Comparison of ENCODE assay signal across 17 cellular contexts in genomic region chr3:58071480-58071971, GRCh38.
DNase-seq lines count a peak whose midpoint lies in the region; ATAC-seq, FAIRE-seq and TF ChIP-seq lines count a peak whose summit lies in the region.
"Had no signal": no experiment of that assay in that cellular context is flagged by ENCODE, and none has a peak within 500 bp of the region (broad histone marks: within the 10 kb centered on the region; RNA-seq: fewer than 3 reads in every experiment).

No MANE protein-coding gene starts in this region.

- ATAC-seq in gastroesophageal sphincter, result no peak
- ATAC-seq in GM21367 (IDR thresholded peaks at IDR 0.05; ENCODE audit: unreplicated experiment), result no peak
- ATAC-seq: effector memory CD8-positive, alpha-beta T cell; Right ventricle myocardium inferior had no signal

- H3K4me1 Mint-ChIP-seq in progenitor cell of endocrine pancreas (ENCODE audit: low read depth), result peaks cover 31% of the 10 kb centered on the region

- H3K27me3 ChIP-seq in AG04450 (ENCODE audit: control insufficient read depth, insufficient read depth, low read length) (no peaks in the 10 kb centered on the region), gastroesophageal sphincter (no peaks in the 10 kb centered on the region), trophoblast cell (ENCODE audit: insufficient read depth, low read length) (no peaks in the 10 kb centered on the region)
- H3K27me3 ChIP-seq: MG63 had no signal

- no peak for TF ChIP-seq POLR2A in gastroesophageal sphincter (IDR thresholded peaks at IDR 0.05)

- H2AFZ ChIP-seq in trophoblast cell (ENCODE audit: insufficient read depth, low read length, poor library complexity), result no peak overlapping the region
- H2AFZ ChIP-seq: parathyroid adenoma had no signal

- H3K4ac ChIP-seq in trophoblast cell (ENCODE audit: low read depth, low read length), result no peak overlapping the region

- peaks cover 6 to 88% (median 44%) of the 10 kb centered on the region in 3 donors for H3K4me1 ChIP-seq in gastroesophageal sphincter
- peaks cover 17 to 25% of the 10 kb centered on the region in 2 experiments for H3K4me1 ChIP-seq in trophoblast cell (ENCODE audit: control insufficient read depth in 1 of 2, insufficient read depth in 2 of 2, low read length in 2 of 2)

- H3K36me3 Mint-ChIP-seq in progenitor cell of endocrine pancreas (ENCODE audit: insufficient read depth), result peaks cover 2% of the 10 kb centered on the region

- TF ChIP-seq CTCF in AG04450 (IDR thresholded peaks at IDR 0.05; ENCODE audit: low read depth, low read length), result no peak
- no peak for TF ChIP-seq CTCF in gastroesophageal sphincter (IDR thresholded peaks at IDR 0.05)
- no peak for TF ChIP-seq CTCF in progenitor cell of endocrine pancreas (IDR thresholded peaks at IDR 0.05; ENCODE audit: unreplicated experiment)

- peak overlapping the region; percentile 10 for H3K18ac ChIP-seq in trophoblast cell (ENCODE audit: low read length)

- H3K23ac ChIP-seq in trophoblast cell (ENCODE audit: low read length), result no peak overlapping the region

- POLR2A ChIA-PET in AG04450 (lab: Yijun Ruan, JAX), result interaction anchor here (0.7 to 1.1 kb wide), 2 partner anchors 12 to 626 kb away, joined by 4 to 7 read pairs; no protein-coding TSS in a partner anchor

- H3K4me2 ChIP-seq in trophoblast cell (ENCODE audit: low read length), result no peak overlapping the region

- H4K91ac ChIP-seq in trophoblast cell (ENCODE audit: low read depth, low read length), result no peak overlapping the region

- H3K36me3 ChIP-seq in gastroesophageal sphincter (no peaks in the 10 kb centered on the region), trophoblast cell (ENCODE audit: control insufficient read depth in 1 of 2, insufficient read depth in 2 of 2, low read length in 2 of 2) (peaks cover 0 to 3% of the 10 kb centered on the region in 2 experiments)

- peaks cover 18% of the 10 kb centered on the region for H3K79me2 ChIP-seq in trophoblast cell (ENCODE audit: control insufficient read depth, insufficient read depth, low read length, poor library complexity)

- no peak overlapping the region for H2AK5ac ChIP-seq in trophoblast cell (ENCODE audit: low read length)

- peak overlapping the region; percentile 28 for H3K9ac ChIP-seq in trophoblast cell (ENCODE audit: low read length)
- H3K9ac ChIP-seq: parathyroid adenoma had no signal

- H3K9me3 Mint-ChIP-seq in progenitor cell of endocrine pancreas (ENCODE audit: low read depth), result no peaks in the 10 kb centered on the region
- H3K9me3 Mint-ChIP-seq: activated CD4-positive, alpha-beta T cell treated with anti-CD3 and anti-CD28 coated beads, Interleukin-2, amount 10 ng/mL, durations not matched to agents 7 days and 5 days; effector memory CD8-positive, alpha-beta T cell had no signal

- no peak overlapping the region for H2BK120ac ChIP-seq in trophoblast cell (ENCODE audit: insufficient read depth, low read length, poor library complexity)

- no peak overlapping the region for H3K14ac ChIP-seq in trophoblast cell (ENCODE audit: low read length)

- no peaks in the 10 kb centered on the region for H3K27me3 Mint-ChIP-seq in progenitor cell of endocrine pancreas
- H3K27me3 Mint-ChIP-seq: activated CD4-positive, alpha-beta T cell treated with anti-CD3 and anti-CD28 coated beads, Interleukin-2, amount 10 ng/mL, durations not matched to agents 7 days and 5 days; effector memory CD8-positive, alpha-beta T cell had no signal

- no peaks in the 10 kb centered on the region for H3K9me3 ChIP-seq in AG04450 (ENCODE audit: control insufficient read depth, insufficient read depth, low read length)
- H3K9me3 ChIP-seq in gastroesophageal sphincter, result no peaks in the 10 kb centered on the region
- no peaks in the 10 kb centered on the region for H3K9me3 ChIP-seq in trophoblast cell (ENCODE audit: insufficient read depth, low read depth, low read length)
- H3K9me3 ChIP-seq: MG63 had no signal

- no peak overlapping the region for H4K8ac ChIP-seq in trophoblast cell (ENCODE audit: low read depth, low read length)

- no peak overlapping the region for H2BK12ac ChIP-seq in trophoblast cell (ENCODE audit: low read length)

- 25 to 53% methylated on average over 3 to 6 of the region's 7 CpGs for WGBS in gastroesophageal sphincter (ENCODE audit: low coverage in 1 of 2), 2 donors
- WGBS in trophoblast cell (ENCODE audit: extremely low coverage, insufficient coverage, insufficient read length), result no CpG with 5 or more reads among the region's 7 CpGs

- H3K4me3 ChIP-seq in AG04450 (ENCODE audit: low read depth, low read length) (no peak overlapping the region), gastroesophageal sphincter (no peak overlapping the region), trophoblast cell (ENCODE audit: low read depth, low read length) (no peak overlapping the region)
- H3K4me3 ChIP-seq: MG63 had no signal

- H2BK5ac ChIP-seq in trophoblast cell (ENCODE audit: low read depth, low read length, poor library complexity), result no peak overlapping the region

- TF ChIP-seq EP300 in gastroesophageal sphincter (IDR thresholded peaks at IDR 0.05), result no peak

- H3K27ac Mint-ChIP-seq in progenitor cell of endocrine pancreas, result no peak overlapping the region
- H3K27ac Mint-ChIP-seq: activated CD4-positive, alpha-beta T cell treated with anti-CD3 and anti-CD28 coated beads, Interleukin-2, amount 10 ng/mL, durations not matched to agents 7 days and 5 days; effector memory CD8-positive, alpha-beta T cell had no signal

- no peak overlapping the region for H4K12ac ChIP-seq in trophoblast cell (ENCODE audit: low read depth, low read length)

- no peak for DNase-seq in AG04450 (ENCODE audit: low read depth, low spot score)
- DNase-seq in RPMI7951 (ENCODE audit: low read depth), result peak; percentile 74
- DNase-seq in trophoblast cell, result peak; percentile 63 to 70
- DNase-seq in NCI-H1417 (lab: John Stamatoyannopoulos, UW), result no peak
- no peak for DNase-seq in progenitor cell of endocrine pancreas (ENCODE audit: low spot score, unreplicated experiment)
- no peak for DNase-seq in urothelium cell line (ENCODE audit: low spot score)
- DNase-seq: activated CD4-positive, alpha-beta T cell treated with anti-CD3 and anti-CD28 coated beads, Interleukin-2, amount 10 ng/mL, durations not matched to agents 7 days and 5 days; activated naive CD4-positive, alpha-beta T cell treated with anti-CD3 and anti-CD28 coated beads, Interleukin-2, amount 50 U/mL, for 16 hours; effector memory CD8-positive, alpha-beta T cell; foreskin melanocyte; GF-D8; NCI-H2029 treated with DMSO at 0.1 percent for 48 hours had no signal

- peak overlapping the region; percentile 39 for H3K27ac ChIP-seq in AG04450 (ENCODE audit: low read depth, low read length)
- H3K27ac ChIP-seq in gastroesophageal sphincter, result peak overlapping the region; percentile 51 to 86 (median 75)
- H3K27ac ChIP-seq in trophoblast cell (ENCODE audit: low read depth, low read length), result no peak overlapping the region
- H3K27ac ChIP-seq: parathyroid adenoma had no signal

- no peak overlapping the region for H3K4me3 Mint-ChIP-seq in progenitor cell of endocrine pancreas (ENCODE audit: low read depth)
- H3K4me3 Mint-ChIP-seq: activated CD4-positive, alpha-beta T cell treated with anti-CD3 and anti-CD28 coated beads, Interleukin-2, amount 10 ng/mL, durations not matched to agents 7 days and 5 days; effector memory CD8-positive, alpha-beta T cell had no signal

- peaks cover 4% of the 10 kb centered on the region for H3K79me1 ChIP-seq in trophoblast cell (ENCODE audit: low read length)

- FAIRE-seq in urothelium cell line (lab: Jason Lieb, UNC), result no peak

- CTCF ChIA-PET in AG04450 (lab: Charles Lee), result interaction anchor here (0.9 kb wide), 1 partner anchor 64 kb away, joined by 3 read pairs; no protein-coding TSS in a partner anchor

Comparison
In these comparisons a context has a peak if more than half of its experiments do, and no peak if none do; other contexts are left out.
1. DNase-seq: peak in RPMI7951 (single experiment) and trophoblast cell (2 of 2); none in AG04450 (single experiment), NCI-H1417 (0 of 3), progenitor cell of endocrine pancreas (single experiment) and urothelium cell line (single experiment).